In the genomic region with DNA sequence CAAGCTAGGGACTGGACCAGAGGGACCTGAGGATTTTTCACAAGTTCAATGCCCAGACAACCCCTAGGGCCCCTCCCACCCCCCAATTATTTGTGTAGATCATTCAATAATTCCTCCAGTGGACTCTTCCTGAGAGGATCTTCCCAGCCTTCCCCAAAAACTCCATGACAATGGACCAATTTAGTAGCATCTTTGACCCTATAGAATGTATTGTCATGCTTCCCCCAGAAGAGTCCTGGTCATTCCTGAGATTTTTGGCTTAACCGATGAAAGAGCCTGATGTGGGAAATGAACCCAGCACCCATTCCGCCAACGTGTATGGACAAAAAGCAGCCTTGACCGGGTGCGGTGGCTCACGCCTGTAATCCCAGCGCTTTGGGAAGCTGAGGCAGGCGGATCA, we compare ENCODE assay signal across 26 cellular contexts.
"Had no signal": no experiment of that assay in that cellular context is flagged by ENCODE, and none has a peak within 500 bp of the region (broad histone marks: within the 10 kb centered on the region; RNA-seq: fewer than 3 reads in every experiment).

No MANE protein-coding gene starts in this region.

- H3K4me1 ChIP-seq: left ventricle myocardium inferior, pancreas, prostate gland, stomach, testis, thyroid gland, uterus had no signal

- H3K9me3 Mint-ChIP-seq: neural crest cell; stimulated activated naive B cell treated with anti-CD40 and anti-IgM and Interleukin-4, amounts not matched to agents 10 μg/mL and 1 μg/mL and 100 μg/mL, for 72 hours had no signal

- H3K4me3 ChIP-seq: left ventricle myocardium inferior, lung, pancreas, prostate gland, skin epidermis, stomach, testis, thyroid gland, transverse colon, uterus had no signal

- H3K9me3 ChIP-seq: left ventricle myocardium inferior, pancreas, prostate gland, stomach, testis, thyroid gland, transverse colon, uterus had no signal

- H3K27me3 Mint-ChIP-seq: naive B cell; stimulated activated naive B cell treated with anti-CD40 and anti-IgM and Interleukin-4, amounts not matched to agents 10 μg/mL and 1 μg/mL and 100 μg/mL, for 72 hours had no signal

- DNase-seq: hypothalamus; islet precursor cell; left ventricle myocardium inferior; mesendoderm; naive B cell; nucleus accumbens; pancreas; posterior cingulate gyrus; retina; stimulated activated CD4-positive, alpha-beta T cell treated with anti-CD3 and anti-CD28 coated beads, Interleukin-12 subunit alpha, Interleukin-12 subunit beta, amount 100 ng/mL, for 4 hours; stimulated activated CD4-positive, alpha-beta T cell treated with anti-CD3 and anti-CD28 coated beads, Interleukin-15, amount 100 ng/mL, for 24 hours; stimulated activated CD4-positive, alpha-beta T cell treated with anti-CD3 and anti-CD28 coated beads, Interleukin-2, amount 100 ng/mL, for 24 hours; stimulated activated CD4-positive, alpha-beta T cell treated with anti-CD3 and anti-CD28 coated beads, Interleukin-4, amount 100 ng/mL, for 1 hour; stimulated activated naive B cell treated with anti-CD40 and anti-IgM and Interleukin-4, amounts not matched to agents 10 μg/mL and 1 μg/mL and 100 μg/mL, for 72 hours; stimulated activated naive CD8-positive, alpha-beta T cell treated with anti-CD3 and anti-CD28 coated beads, Interleukin-15, Interleukin-2, amounts not matched to agents 100 U/mL and 50 U/mL, for 24 hours; stomach; testis; thyroid gland; transverse colon; uterus had no signal

- H3K27me3 ChIP-seq: pancreas, stomach, testis, thyroid gland, transverse colon, uterus had no signal

- H3K27ac Mint-ChIP-seq: mesothelial cell of epicardium; nephron; stimulated activated naive B cell treated with anti-CD40 and anti-IgM and Interleukin-4, amounts not matched to agents 10 μg/mL and 1 μg/mL and 100 μg/mL, for 72 hours had no signal

- H3K4me3 Mint-ChIP-seq: mesothelial cell of epicardium; naive B cell; nephron; neural crest cell; stimulated activated naive B cell treated with anti-CD40 and anti-IgM and Interleukin-4, amounts not matched to agents 10 μg/mL and 1 μg/mL and 100 μg/mL, for 72 hours had no signal

- ATAC-seq: pancreas; stimulated activated naive B cell treated with anti-CD40 and anti-IgM and Interleukin-4, amounts not matched to agents 10 μg/mL and 1 μg/mL and 100 μg/mL, for 72 hours; stimulated activated naive CD8-positive, alpha-beta T cell treated with anti-CD3 and anti-CD28 coated beads, Interleukin-15, Interleukin-2, amounts not matched to agents 100 U/mL and 50 U/mL, for 24 hours had no signal

- H3K36me3 ChIP-seq: left ventricle myocardium inferior, pancreas, prostate gland, thyroid gland, transverse colon, uterus had no signal

- H3K4me1 Mint-ChIP-seq: naive B cell; nephron; stimulated activated naive B cell treated with anti-CD40 and anti-IgM and Interleukin-4, amounts not matched to agents 10 μg/mL and 1 μg/mL and 100 μg/mL, for 72 hours had no signal

- H3K27ac ChIP-seq: left ventricle myocardium inferior, pancreas, prostate gland, skin epidermis, stomach, testis, thyroid gland, transverse colon, uterus had no signal
